In the genomic region with DNA sequence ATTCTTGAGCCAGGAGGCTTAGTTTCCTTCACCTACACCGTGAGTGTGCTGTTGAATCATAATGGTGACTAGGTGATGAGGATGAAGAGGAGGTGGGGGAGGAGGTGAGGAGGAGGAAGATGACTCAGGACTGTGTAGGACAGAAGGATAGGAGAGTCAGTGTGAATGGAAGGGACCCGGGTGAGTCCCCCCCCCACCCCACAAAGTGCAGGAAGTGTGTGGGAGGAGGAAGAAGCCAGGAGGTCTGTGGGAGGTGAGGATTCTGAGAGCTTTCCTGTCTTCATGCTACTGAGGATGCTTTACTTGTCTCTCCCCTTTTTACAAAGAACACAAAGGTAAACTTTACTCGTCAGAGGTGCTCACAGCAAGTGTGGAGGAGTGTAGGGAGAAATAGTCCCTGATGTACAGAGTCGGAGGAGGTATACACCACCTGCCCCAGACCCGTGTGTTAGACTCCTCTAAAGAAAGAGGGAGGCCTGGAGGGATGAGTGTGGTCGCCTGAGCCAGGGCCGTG, we compare ENCODE assay signal across 11 cellular contexts. TPM values are rescaled to one million over a fixed set of nuclear protein-coding genes. Genes with fewer than 3 reads are reported as not detected.
DNase-seq lines count a peak whose midpoint lies in the region; ATAC-seq and TF ChIP-seq lines count a peak whose summit lies in the region.
"Had no signal": no experiment of that assay in that cellular context is flagged by ENCODE, and none has a peak within 500 bp of the region (broad histone marks: within the 10 kb centered on the region; RNA-seq: fewer than 3 reads in every experiment).

No MANE protein-coding gene starts in this region.

- peak overlapping the region; percentile 86 for H3K27ac Mint-ChIP-seq in activated CD4-positive, alpha-beta T cell treated with anti-CD3 and anti-CD28 coated beads, Interleukin-2, amount 10 ng/mL, durations not matched to agents 24 days and 14 days

- H3K4me1 Mint-ChIP-seq in activated CD4-positive, alpha-beta T cell treated with anti-CD3 and anti-CD28 coated beads, Interleukin-2, amount 10 ng/mL, durations not matched to agents 24 days and 14 days: peaks cover 53% of the 10 kb centered on the region

- H3K4me3 ChIP-seq in dorsolateral prefrontal cortex: peak overlapping the region in 47 of 59 donors; percentile 2 to 79 (median 66)
- H3K4me3 ChIP-seq: skin epidermis had no signal

- no peak for TF ChIP-seq CTCF in dorsolateral prefrontal cortex (IDR thresholded peaks at IDR 0.05 in 54 of 56, conservative IDR thresholded peaks at IDR 0.05 in 2 of 56; ENCODE audit: low read depth in 1 of 56, partially characterized antibody in 56 of 56)

- peak overlapping the region; percentile 60 for H3K4me3 Mint-ChIP-seq in activated CD4-positive, alpha-beta T cell treated with anti-CD3 and anti-CD28 coated beads, Interleukin-2, amount 10 ng/mL, durations not matched to agents 24 days and 14 days

- peaks cover 4% of the 10 kb centered on the region for H3K9me3 Mint-ChIP-seq in activated CD4-positive, alpha-beta T cell treated with anti-CD3 and anti-CD28 coated beads, Interleukin-2, amount 10 ng/mL, durations not matched to agents 24 days and 14 days

- ATAC-seq in HG02759 (IDR thresholded peaks at IDR 0.05; ENCODE audit: unreplicated experiment): no peak

- H3K27me3 Mint-ChIP-seq in activated CD4-positive, alpha-beta T cell treated with anti-CD3 and anti-CD28 coated beads, Interleukin-2, amount 10 ng/mL, durations not matched to agents 24 days and 14 days: no peaks in the 10 kb centered on the region

- H3K36me3 Mint-ChIP-seq in activated CD4-positive, alpha-beta T cell treated with anti-CD3 and anti-CD28 coated beads, Interleukin-2, amount 10 ng/mL, durations not matched to agents 24 days and 14 days (ENCODE audit: low read depth): no peaks in the 10 kb centered on the region

- intact Hi-C loops in activated CD4-positive, alpha-beta T cell treated with anti-CD3 and anti-CD28 coated beads, Interleukin-2, amount 10 ng/mL, durations not matched to agents 24 days and 14 days (cut with micrococcal nuclease): loop anchor here (1.0 to 2.0 kb wide), 2 partner anchors 11 to 14 kb away; no protein-coding TSS in a partner anchor
- intact Hi-C loops in dorsolateral prefrontal cortex (cut with DNase I): no loop called here

- peak overlapping the region in 40 of 59 donors; percentile 0 to 93 (median 62) for H3K27ac ChIP-seq in dorsolateral prefrontal cortex

- H3K27me3 ChIP-seq in dorsolateral prefrontal cortex: no peaks in the 10 kb centered on the region

- DNase-seq in HCEC 1CT: peak; percentile 21
- peak; percentile 64 for DNase-seq in activated CD4-positive, alpha-beta T cell treated with anti-CD3 and anti-CD28 coated beads, Interleukin-2, amount 10 ng/mL, durations not matched to agents 24 days and 14 days
- peak in 4 of 10 donors; percentile 33 to 57 (median 42) for DNase-seq in dorsolateral prefrontal cortex
- DNase-seq in stimulated activated CD4-positive, alpha-beta T cell treated with anti-CD3 and anti-CD28 coated beads, Interleukin-1b, Interleukin-23, amount 100 ng/mL, for 48 hours: peak; percentile 65
- no peak for DNase-seq in OCI-M1 (lab: John Stamatoyannopoulos, UW)
- DNase-seq in mucosa of gallbladder (ENCODE audit: low spot score): no peak
- no peak for DNase-seq in amniotic stem cell (lab: John Stamatoyannopoulos, UW)
- DNase-seq: H7 had no signal

RNA-seq across cellular contexts. Expression of a gene that starts 3.8 kb away (rescaled TPM):
- 0.33 and 0.44 TPM in 2 replicates for total RNA-seq in activated CD4-positive, alpha-beta T cell treated with anti-CD3 and anti-CD28 coated beads, Interleukin-2, amount 10 ng/mL, durations not matched to agents 24 days and 14 days
- total RNA-seq in dorsolateral prefrontal cortex (100 to 1,000 TPM in 119 of 120 experiments, 10 to 100 TPM in 1; 97.9 to 571 (median 378) TPM), mucosa of gallbladder (not detected)

RNA-seq across cellular contexts. Expression of a gene that starts 23.7 kb away (rescaled TPM):
- total RNA-seq in activated CD4-positive, alpha-beta T cell treated with anti-CD3 and anti-CD28 coated beads, Interleukin-2, amount 10 ng/mL, durations not matched to agents 24 days and 14 days: 39.5 TPM in 2 replicates
- total RNA-seq in dorsolateral prefrontal cortex (10 to 100 TPM; 22.8 to 62.2 (median 48.1) TPM), mucosa of gallbladder (34.2 TPM)

RNA-seq across cellular contexts. Expression of a gene that starts 32.0 kb away (rescaled TPM):
- not detected in 2 replicates for total RNA-seq in activated CD4-positive, alpha-beta T cell treated with anti-CD3 and anti-CD28 coated beads, Interleukin-2, amount 10 ng/mL, durations not matched to agents 24 days and 14 days
- 1 to 10 TPM in 4 of 120 experiments, under 1 TPM in 60, not detected in 56; 0.18 to 2.5 (median 0.37) TPM for total RNA-seq in dorsolateral prefrontal cortex
- total RNA-seq in mucosa of gallbladder: 0.12 TPM
- total RNA-seq: fibroblast of lung, H7 had no signal

Comparison
In these comparisons a context has a peak if more than half of its experiments do, and no peak if none do; other contexts are left out.
1. DNase-seq: peak in HCEC 1CT (single experiment), activated CD4-positive, alpha-beta T cell treated with anti-CD3 and anti-CD28 coated beads, Interleukin-2, amount 10 ng/mL, durations not matched to agents 24 days and 14 days (single experiment) and stimulated activated CD4-positive, alpha-beta T cell treated with anti-CD3 and anti-CD28 coated beads, Interleukin-1b, Interleukin-23, amount 100 ng/mL, for 48 hours (single experiment); none in OCI-M1 (single experiment), mucosa of gallbladder (single experiment) and amniotic stem cell (single experiment).
2. RNA of a gene that starts 3.8 kb away (total RNA-seq): 97.9 to 571 TPM in dorsolateral prefrontal cortex; 0.33 to 0.44 TPM in activated CD4-positive, alpha-beta T cell treated with anti-CD3 and anti-CD28 coated beads, Interleukin-2, amount 10 ng/mL, durations not matched to agents 24 days and 14 days and not detected in mucosa of gallbladder (single experiment); every median in the first group is over 10 times any median in the second.